Comparison of ENCODE assay signal across 13 cellular contexts in genomic region chr3:107994954-107995715, GRCh38.
DNase-seq lines count a peak whose midpoint lies in the region; ATAC-seq and TF ChIP-seq lines count a peak whose summit lies in the region.
"Had no signal": no experiment of that assay in that cellular context is flagged by ENCODE, and none has a peak within 500 bp of the region (broad histone marks: within the 10 kb centered on the region; RNA-seq: fewer than 3 reads in every experiment).

No MANE protein-coding gene starts in this region.

- no peaks in the 10 kb centered on the region for H3K36me3 Mint-ChIP-seq in type B pancreatic cell

- in situ Hi-C loops in SK-MEL-5 (cut with HindIII; ENCODE audit: low pct_unique_long_range_greater_than_20kb, low sequenced_read_pairs), result no loop called here

- no peak for ATAC-seq in HG03135 (IDR thresholded peaks at IDR 0.05; ENCODE audit: unreplicated experiment)
- ATAC-seq in sciatic nerve, result no peak

- intact Hi-C loops in sciatic nerve (cut with DNase I), result no loop called here

- peak overlapping the region; percentile 9 for H3K4me3 Mint-ChIP-seq in type B pancreatic cell
- H3K4me3 Mint-ChIP-seq: IgD-negative memory B cell had no signal

- DNase-seq in NCI-H748 (lab: John Stamatoyannopoulos, UW; ENCODE audit: unreplicated experiment) (peak; percentile 14), NCI-H748 treated with DMSO at 0.1 percent for 48 hours (lab: John Stamatoyannopoulos, UW) (no peak), NCI-H2081 treated with DMSO at 0.1 percent for 48 hours (lab: John Stamatoyannopoulos, UW) (peak; percentile 45), SK-MEL-5 (ENCODE audit: low read depth, low spot score) (peak; percentile 57), type B pancreatic cell (ENCODE audit: extremely low spot score, unreplicated experiment) (no peak), 8988T (no peak), sciatic nerve (ENCODE audit: low spot score) (no peak)
- DNase-seq: Caco-2, NCI-H2029, NCI-H2227 treated with DMSO at 0.1 percent for 48 hours, NCI-H526 treated with DMSO at 0.1 percent for 48 hours had no signal

- peaks cover 46% of the 10 kb centered on the region for H3K4me1 Mint-ChIP-seq in type B pancreatic cell (ENCODE audit: unreplicated experiment)

- peaks cover 14% of the 10 kb centered on the region for H3K9me3 Mint-ChIP-seq in type B pancreatic cell
- H3K9me3 Mint-ChIP-seq: IgD-negative memory B cell had no signal

- peak overlapping the region; percentile 94 for H3K27ac Mint-ChIP-seq in type B pancreatic cell
- H3K27ac Mint-ChIP-seq: IgD-negative memory B cell had no signal

- no peaks in the 10 kb centered on the region for H3K27me3 Mint-ChIP-seq in type B pancreatic cell

- no peak for TF ChIP-seq CTCF in type B pancreatic cell (conservative IDR thresholded peaks at IDR 0.05)

Comparison
In these comparisons a context has a peak if more than half of its experiments do, and no peak if none do; other contexts are left out.
1. DNase-seq: peak in NCI-H748 (single experiment), NCI-H2081 treated with DMSO at 0.1 percent for 48 hours (single experiment) and SK-MEL-5 (single experiment); none in NCI-H748 treated with DMSO at 0.1 percent for 48 hours (single experiment), type B pancreatic cell (single experiment), 8988T (single experiment) and sciatic nerve (single experiment).